In genomic region chr1:220734571-220735326, GRCh38 we compare ENCODE assay signal across 11 cellular contexts. TPM values are rescaled to one million over a fixed set of nuclear protein-coding genes. Genes with fewer than 3 reads are reported as not detected.
DNase-seq lines count a peak whose midpoint lies in the region; ATAC-seq, FAIRE-seq and TF ChIP-seq lines count a peak whose summit lies in the region.
"Had no signal": no experiment of that assay in that cellular context is flagged by ENCODE, and none has a peak within 500 bp of the region (broad histone marks: within the 10 kb centered on the region; RNA-seq: fewer than 3 reads in every experiment).

No MANE protein-coding gene starts in this region.

- H3K4me1 ChIP-seq in lung (ENCODE audit: control insufficient read depth in 2 of 2, insufficient read depth in 2 of 2, low read length in 2 of 2), result peaks cover 0 to 3% of the 10 kb centered on the region in 2 donors

- peaks cover 17% of the 10 kb centered on the region for H3K4me1 Mint-ChIP-seq in activated CD4-positive, alpha-beta T cell treated with anti-CD3 and anti-CD28 coated beads, Interleukin-2, amount 10 ng/mL, durations not matched to agents 7 days and 5 days
- H3K4me1 Mint-ChIP-seq in stimulated activated naive B cell treated with anti-CD40 and anti-IgM and Interleukin-4, amounts not matched to agents 10 μg/mL and 1 μg/mL and 100 μg/mL, for 72 hours, result peaks cover 4 to 28% of the 10 kb centered on the region in 2 donors

- no peak overlapping the region for H3K27ac Mint-ChIP-seq in activated CD4-positive, alpha-beta T cell treated with anti-CD3 and anti-CD28 coated beads, Interleukin-2, amount 10 ng/mL, durations not matched to agents 7 days and 5 days
- no peak overlapping the region for H3K27ac Mint-ChIP-seq in stimulated activated naive B cell treated with anti-CD40 and anti-IgM and Interleukin-4, amounts not matched to agents 10 μg/mL and 1 μg/mL and 100 μg/mL, for 72 hours

- POLR2A ChIA-PET in activated CD4-positive, alpha-beta T cell treated with anti-CD3 and anti-CD28 coated beads, Interleukin-2, amount 10 ng/mL, durations not matched to agents 7 days and 5 days (lab: Charles Lee), result interaction anchor here (0.7 kb wide), 1 partner anchor 31 kb away, joined by 4 read pairs; no protein-coding TSS in a partner anchor

- no peaks in the 10 kb centered on the region for H3K9me3 Mint-ChIP-seq in activated CD4-positive, alpha-beta T cell treated with anti-CD3 and anti-CD28 coated beads, Interleukin-2, amount 10 ng/mL, durations not matched to agents 7 days and 5 days
- no peaks in the 10 kb centered on the region for H3K9me3 Mint-ChIP-seq in stimulated activated naive B cell treated with anti-CD40 and anti-IgM and Interleukin-4, amounts not matched to agents 10 μg/mL and 1 μg/mL and 100 μg/mL, for 72 hours

- H3K27me3 ChIP-seq in lung (ENCODE audit: control insufficient read depth, insufficient read depth), result no peaks in the 10 kb centered on the region

- peak; percentile 58 for ATAC-seq in lung (ENCODE audit: insufficient read depth, low FRiP score)
- no peak for ATAC-seq in stimulated activated naive B cell treated with anti-CD40 and anti-IgM and Interleukin-4, amounts not matched to agents 10 μg/mL and 1 μg/mL and 100 μg/mL, for 72 hours (replicated peaks)

- 70 to 88% methylated on average over 11 of the region's 11 CpGs for WGBS in lung, 2 donors

- peaks cover 10% of the 10 kb centered on the region for H3K27me3 Mint-ChIP-seq in activated CD4-positive, alpha-beta T cell treated with anti-CD3 and anti-CD28 coated beads, Interleukin-2, amount 10 ng/mL, durations not matched to agents 7 days and 5 days
- H3K27me3 Mint-ChIP-seq in stimulated activated naive B cell treated with anti-CD40 and anti-IgM and Interleukin-4, amounts not matched to agents 10 μg/mL and 1 μg/mL and 100 μg/mL, for 72 hours, result peaks cover 7 to 8% of the 10 kb centered on the region in 2 donors

- TF ChIP-seq CTCF in cardiac fibroblast (IDR thresholded peaks at IDR 0.05; ENCODE audit: low read depth, low read length), result no peak
- TF ChIP-seq CTCF in lung (IDR thresholded peaks at IDR 0.05; ENCODE audit: control extremely low read depth, extremely low read depth), result no peak

- no peaks in the 10 kb centered on the region for H3K36me3 ChIP-seq in lung (ENCODE audit: control insufficient read depth in 2 of 2, insufficient read depth in 2 of 2, low read length in 2 of 2)

- peak; percentile 26 for FAIRE-seq in HTR-8/SVneo (lab: Jason Lieb, UNC)

- DNase-seq in AG08396 (ENCODE audit: low spot score) (peak; percentile 60), HTR-8/SVneo (ENCODE audit: insufficient read length, low spot score) (peak; percentile 64), cardiac fibroblast (ENCODE audit: low read depth in 2 of 2) (peak; percentile 74 to 85), lung (ENCODE audit: low spot score) (peak; percentile 44), NCI-H1417 (lab: John Stamatoyannopoulos, UW) (no peak), GM19240 (ENCODE audit: insufficient read length, low spot score) (no peak)
- no peak for DNase-seq in activated CD4-positive, alpha-beta T cell treated with anti-CD3 and anti-CD28 coated beads, Interleukin-2, amount 10 ng/mL, durations not matched to agents 7 days and 5 days
- DNase-seq in stimulated activated naive B cell treated with anti-CD40 and anti-IgM and Interleukin-4, amounts not matched to agents 10 μg/mL and 1 μg/mL and 100 μg/mL, for 72 hours, result no peak
- DNase-seq: DMS153; effector memory CD4-positive, alpha-beta T cell; NCI-H1436 treated with DMSO at 0.1 percent for 48 hours had no signal

- no peaks in the 10 kb centered on the region for H3K36me3 Mint-ChIP-seq in activated CD4-positive, alpha-beta T cell treated with anti-CD3 and anti-CD28 coated beads, Interleukin-2, amount 10 ng/mL, durations not matched to agents 7 days and 5 days (ENCODE audit: low read depth)
- H3K36me3 Mint-ChIP-seq in stimulated activated naive B cell treated with anti-CD40 and anti-IgM and Interleukin-4, amounts not matched to agents 10 μg/mL and 1 μg/mL and 100 μg/mL, for 72 hours, result no peaks in the 10 kb centered on the region

- CTCF ChIA-PET in activated CD4-positive, alpha-beta T cell treated with anti-CD3 and anti-CD28 coated beads, Interleukin-2, amount 10 ng/mL, durations not matched to agents 7 days and 5 days (lab: Charles Lee), result interaction anchor here (0.7 kb wide), 1 partner anchor 534 kb away, joined by 3 read pairs; no protein-coding TSS in a partner anchor

- no peak overlapping the region for H3K4me3 ChIP-seq in cardiac fibroblast (replicated peaks in 1 of 2; ENCODE audit: low read depth in 2 of 2, low read length in 2 of 2)
- H3K4me3 ChIP-seq in lung, result no peak overlapping the region

- H3K27ac ChIP-seq in lung (ENCODE audit: low read depth in 1 of 2, low read length in 1 of 2), result peak overlapping the region in 1 of 2 donors; percentile 80

- H3K9me3 ChIP-seq in lung (ENCODE audit: control insufficient read depth in 2 of 2, insufficient read depth in 1 of 2, low read length in 1 of 2), result no peaks in the 10 kb centered on the region

- H3K4me3 Mint-ChIP-seq in activated CD4-positive, alpha-beta T cell treated with anti-CD3 and anti-CD28 coated beads, Interleukin-2, amount 10 ng/mL, durations not matched to agents 7 days and 5 days, result no peak overlapping the region
- H3K4me3 Mint-ChIP-seq in stimulated activated naive B cell treated with anti-CD40 and anti-IgM and Interleukin-4, amounts not matched to agents 10 μg/mL and 1 μg/mL and 100 μg/mL, for 72 hours, result no peak overlapping the region

RNA-seq across cellular contexts. Expression of gene MTARC2, which starts 13.4 kb away (rescaled TPM):
- total RNA-seq in lung, result 10 to 100 TPM; 42.9 to 49.9 TPM
- 10 to 100 TPM; 21.4 to 36.1 TPM for polyA plus RNA-seq in lung
- total RNA-seq in activated CD4-positive, alpha-beta T cell treated with anti-CD3 and anti-CD28 coated beads, Interleukin-2, amount 10 ng/mL, durations not matched to agents 7 days and 5 days, result not detected

RNA-seq across cellular contexts. Expression of gene C1orf115, which starts 44.6 kb away (rescaled TPM):
- 10 to 100 TPM; 18.2 to 19.0 TPM for total RNA-seq in lung
- polyA plus RNA-seq in lung, result 10 to 100 TPM; 13.3 to 18.9 TPM
- total RNA-seq in activated CD4-positive, alpha-beta T cell treated with anti-CD3 and anti-CD28 coated beads, Interleukin-2, amount 10 ng/mL, durations not matched to agents 7 days and 5 days, result under 1 TPM; 0.73 to 0.79 TPM

RNA-seq across cellular contexts. Expression of gene MTARC1, which starts 52.0 kb away (rescaled TPM):
- total RNA-seq in lung, result 10 to 100 TPM; 19.2 to 22.3 TPM
- polyA plus RNA-seq in lung, result 10 to 100 TPM; 10.1 to 12.3 TPM
- total RNA-seq in activated CD4-positive, alpha-beta T cell treated with anti-CD3 and anti-CD28 coated beads, Interleukin-2, amount 10 ng/mL, durations not matched to agents 7 days and 5 days, result not detected

Comparison
In these comparisons a context has a peak if more than half of its experiments do, and no peak if none do; other contexts are left out.
1. DNase-seq: peak in AG08396 (single experiment), HTR-8/SVneo (single experiment), cardiac fibroblast (2 of 2) and lung (single experiment); none in activated CD4-positive, alpha-beta T cell treated with anti-CD3 and anti-CD28 coated beads, Interleukin-2, amount 10 ng/mL, durations not matched to agents 7 days and 5 days (single experiment), NCI-H1417 (0 of 3), stimulated activated naive B cell treated with anti-CD40 and anti-IgM and Interleukin-4, amounts not matched to agents 10 μg/mL and 1 μg/mL and 100 μg/mL, for 72 hours (single experiment) and GM19240 (single experiment).
2. RNA of gene MTARC2, which starts 13.4 kb away (total RNA-seq): 42.9 to 49.9 TPM in lung; not detected in activated CD4-positive, alpha-beta T cell treated with anti-CD3 and anti-CD28 coated beads, Interleukin-2, amount 10 ng/mL, durations not matched to agents 7 days and 5 days; every median in the first group is over 10 times any median in the second.
3. RNA of gene C1orf115, which starts 44.6 kb away (total RNA-seq): 18.2 to 19.0 TPM in lung; 0.73 to 0.79 TPM in activated CD4-positive, alpha-beta T cell treated with anti-CD3 and anti-CD28 coated beads, Interleukin-2, amount 10 ng/mL, durations not matched to agents 7 days and 5 days; every median in the first group is over 10 times any median in the second.
4. RNA of gene MTARC1, which starts 52.0 kb away (total RNA-seq): 19.2 to 22.3 TPM in lung; not detected in activated CD4-positive, alpha-beta T cell treated with anti-CD3 and anti-CD28 coated beads, Interleukin-2, amount 10 ng/mL, durations not matched to agents 7 days and 5 days; every median in the first group is over 10 times any median in the second.